Comparison of ENCODE assay signal across 8 cellular contexts in the genomic region with DNA sequence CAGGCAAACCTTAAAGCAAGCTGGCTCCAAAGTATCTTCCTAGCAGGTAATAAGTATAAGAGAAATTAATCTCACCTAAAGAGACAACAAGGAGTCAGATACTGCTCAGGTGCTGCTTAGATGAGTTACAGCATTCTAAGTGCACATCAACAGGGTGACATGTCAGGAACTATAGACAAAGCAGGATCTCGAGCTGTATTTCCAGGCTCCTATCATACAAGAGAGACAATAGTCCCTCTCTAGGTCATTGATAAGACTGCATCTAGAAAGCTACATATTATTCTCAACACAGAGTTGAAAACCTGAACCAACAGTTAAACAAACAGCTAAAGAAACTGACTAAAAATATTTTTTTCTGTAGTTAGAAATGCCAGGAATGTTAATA. TPM values are rescaled to one million over a fixed set of nuclear protein-coding genes. Genes with fewer than 3 reads are reported as not detected.
DNase-seq lines count a peak whose midpoint lies in the region; ATAC-seq and TF ChIP-seq lines count a peak whose summit lies in the region.

No MANE protein-coding gene starts in this region.

- peaks cover 0 to 4% of the 10 kb centered on the region in 2 donors for H3K4me1 ChIP-seq in breast epithelium

- ATAC-seq in GM21717 (IDR thresholded peaks at IDR 0.05; ENCODE audit: unreplicated experiment) (no peak), HG03469 (IDR thresholded peaks at IDR 0.05; ENCODE audit: unreplicated experiment) (no peak), HG03460 (IDR thresholded peaks at IDR 0.05; ENCODE audit: unreplicated experiment) (no peak), GM19397 (IDR thresholded peaks at IDR 0.05; ENCODE audit: unreplicated experiment) (no peak)

- intact Hi-C loops in breast epithelium (cut with DNase I; ENCODE audit: low total_unique reads) = no loop called here

- no peaks in the 10 kb centered on the region for H3K36me3 ChIP-seq in breast epithelium

- in situ Hi-C loops in KBM-7 (cut with MboI; ENCODE audit: low pct_unique_long_range_greater_than_20kb, low sequenced_read_pairs) = no loop called here

- H3K27me3 ChIP-seq in breast epithelium = no peaks in the 10 kb centered on the region

- no peaks in the 10 kb centered on the region for H3K9me3 ChIP-seq in breast epithelium

- peak in 1 of 3 donors; percentile 19 for TF ChIP-seq CTCF in breast epithelium (IDR thresholded peaks at IDR 0.05)

- DNase-seq in Ammon's horn (ENCODE audit: low spot score) (peak; percentile 65), KBM-7 (peak; percentile 32), breast epithelium (ENCODE audit: low spot score in 2 of 2) (no peak), medulla oblongata (ENCODE audit: extremely low spot score) (peak; percentile 74)

- H3K4me3 ChIP-seq in breast epithelium = no peak overlapping the region

- peak overlapping the region; percentile 40 to 48 for H3K27ac ChIP-seq in breast epithelium

- no peak for TF ChIP-seq POLR2A in breast epithelium (IDR thresholded peaks at IDR 0.05)

RNA-seq across cellular contexts. Expression of a gene that starts 3.9 kb away (rescaled TPM):
- 100 to 1,000 TPM in 1 of 3 donors, 10 to 100 TPM in 2; 29.1 to 134 (median 77.0) TPM for total RNA-seq in breast epithelium

Comparison
In these comparisons a context has a peak if more than half of its experiments do, and no peak if none do; other contexts are left out.
1. DNase-seq: peak in Ammon's horn (single experiment), KBM-7 (single experiment) and medulla oblongata (single experiment); none in breast epithelium (0 of 2).